In the genomic region with DNA sequence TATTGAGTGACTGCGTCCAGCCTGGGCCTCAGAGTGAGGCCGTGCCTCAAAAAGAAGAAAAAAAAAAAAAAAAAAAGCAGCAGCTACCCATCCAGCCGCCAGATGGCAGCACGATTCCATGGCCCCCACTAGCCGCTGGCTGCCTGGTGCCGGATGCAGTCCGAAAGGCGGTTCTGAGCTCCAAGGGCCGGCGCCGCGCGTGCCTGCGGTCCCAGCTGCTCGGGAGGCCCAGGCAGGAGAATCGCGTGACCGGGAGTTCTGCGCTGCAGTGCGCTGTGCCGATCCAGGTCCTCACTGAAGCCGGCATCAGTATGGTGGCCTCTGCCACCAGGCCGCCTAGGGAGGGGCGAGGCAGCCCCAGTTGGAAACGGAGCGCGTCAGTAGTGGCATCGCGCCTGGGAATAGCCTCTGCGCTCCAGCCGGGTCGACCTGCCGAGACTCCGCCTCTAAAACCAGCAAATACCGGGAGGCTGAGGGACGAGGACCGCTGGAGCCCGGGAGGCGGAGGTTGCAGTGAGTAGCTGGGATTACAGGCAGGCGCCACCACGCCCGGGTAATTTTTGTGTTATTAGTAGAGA, we compare ENCODE assay signal across 8 cellular contexts. TPM values are rescaled to one million over a fixed set of nuclear protein-coding genes. Genes with fewer than 3 reads are reported as not detected.
DNase-seq lines count a peak whose midpoint lies in the region; ATAC-seq and TF ChIP-seq lines count a peak whose summit lies in the region.

No MANE protein-coding gene starts in this region.

- no peak for TF ChIP-seq EP300 in esophagus muscularis mucosa (IDR thresholded peaks at IDR 0.05)

- no peaks in the 10 kb centered on the region for H3K9me3 ChIP-seq in OCI-LY3 (ENCODE audit: insufficient read depth, low read length)
- no peaks in the 10 kb centered on the region for H3K9me3 ChIP-seq in esophagus muscularis mucosa
- H3K9me3 ChIP-seq in muscle layer of colon (ENCODE audit: low read length) = no peaks in the 10 kb centered on the region

- peak; percentile 78 for DNase-seq in activated T-cell treated with anti-CD3 and anti-CD28 coated beads, Interleukin-2, amount 50 U/mL, for 1 hour
- no peak for DNase-seq in esophagus muscularis mucosa (ENCODE audit: extremely low spot score)
- peak; percentile 54 to 55 for DNase-seq in stimulated activated CD8-positive, alpha-beta memory T cell treated with anti-CD3 and anti-CD28 coated beads, Interleukin-7, amount 100 ng/mL, for 1 hour (ENCODE audit: low read depth in 2 of 2)

- H3K4me3 ChIP-seq in OCI-LY3 (ENCODE audit: low read length) (peak overlapping the region; percentile 77), esophagus muscularis mucosa (peak overlapping the region; percentile 42 to 55 (median 48)), muscle layer of colon (ENCODE audit: low read depth in 1 of 2, low read length in 2 of 2) (peak overlapping the region; percentile 16 to 46)

- H2AFZ ChIP-seq in OCI-LY3 (ENCODE audit: low read depth, low read length) = peak overlapping the region; percentile 85

- H3K9ac ChIP-seq in OCI-LY3 (ENCODE audit: low read length) (peak overlapping the region; percentile 42), muscle layer of colon (ENCODE audit: low read length) (no peak overlapping the region)

- WGBS in esophagus muscularis mucosa = 17% methylated on average over 12 of the region's 42 CpGs

- no peaks in the 10 kb centered on the region for H3K36me3 ChIP-seq in OCI-LY3 (replicated peaks; ENCODE audit: low read depth, low read length)
- no peaks in the 10 kb centered on the region for H3K36me3 ChIP-seq in esophagus muscularis mucosa
- H3K36me3 ChIP-seq in muscle layer of colon (ENCODE audit: insufficient read depth, low read length) = no peaks in the 10 kb centered on the region

- H3K4me1 ChIP-seq in OCI-LY3 (ENCODE audit: low read length) = no peaks in the 10 kb centered on the region
- peaks cover 0 to 19% (median 15%) of the 10 kb centered on the region in 4 donors for H3K4me1 ChIP-seq in esophagus muscularis mucosa
- H3K4me1 ChIP-seq in muscle layer of colon (ENCODE audit: insufficient read depth, low read length) = peaks cover 13% of the 10 kb centered on the region

- H3K27me3 ChIP-seq in OCI-LY3 (ENCODE audit: low read depth, low read length) = no peaks in the 10 kb centered on the region
- H3K27me3 ChIP-seq in esophagus muscularis mucosa = no peaks in the 10 kb centered on the region
- H3K27me3 ChIP-seq in muscle layer of colon (ENCODE audit: control insufficient read depth in 1 of 2, insufficient read depth in 2 of 2, low read length in 2 of 2) = no peaks in the 10 kb centered on the region

- TF ChIP-seq CTCF in C4-2B (conservative IDR thresholded peaks at IDR 0.05) (peak; percentile 97), OCI-LY3 (IDR thresholded peaks at IDR 0.05; ENCODE audit: low read depth, low read length) (peak; percentile 81), esophagus muscularis mucosa (IDR thresholded peaks at IDR 0.05) (peak; percentile 83 to 85 (median 84))

- ATAC-seq in HG02610 (IDR thresholded peaks at IDR 0.05; ENCODE audit: unreplicated experiment) = peak; percentile 45
- no peak for ATAC-seq in GM21528 (IDR thresholded peaks at IDR 0.05; ENCODE audit: low FRiP score, unreplicated experiment)

- no peaks in the 10 kb centered on the region for H4K20me1 ChIP-seq in OCI-LY3 (ENCODE audit: insufficient read depth, low read length)

- TF ChIP-seq POLR2A in esophagus muscularis mucosa (IDR thresholded peaks at IDR 0.05; ENCODE audit: low read depth) = no peak

- intact Hi-C loops in esophagus muscularis mucosa (cut with DNase I) = loop anchor here (2.0 to 10.0 kb wide), 3 partner anchors 39 to 287 kb away; no protein-coding TSS in a partner anchor

- H3K79me2 ChIP-seq in OCI-LY3 (ENCODE audit: low read length) = no peaks in the 10 kb centered on the region

- peak overlapping the region; percentile 83 for H3K4me2 ChIP-seq in OCI-LY3 (ENCODE audit: low read length)

- H3K27ac ChIP-seq in C4-2B (peak overlapping the region; percentile 45; the same call in 1 of the 2 replicates), OCI-LY3 (ENCODE audit: low read length) (no peak overlapping the region), esophagus muscularis mucosa (replicated peaks in 1 of 4) (peak overlapping the region; percentile 30 to 71 (median 68)), muscle layer of colon (ENCODE audit: low read depth, low read length) (no peak overlapping the region)

RNA-seq across cellular contexts. Expression of a gene that starts 19.3 kb away (rescaled TPM):
- 10 to 100 TPM; 14.5 to 31.6 (median 22.2) TPM for total RNA-seq in esophagus muscularis mucosa

RNA-seq across cellular contexts. Expression of a gene that starts 24.3 kb away (rescaled TPM):
- total RNA-seq in esophagus muscularis mucosa = 10 to 100 TPM in 3 of 4 donors, 1 to 10 TPM in 1; 9.6 to 20.0 (median 15.0) TPM

Comparison
In these comparisons a context has a peak if more than half of its experiments do, and no peak if none do; other contexts are left out.
1. H3K27ac ChIP-seq: peak in C4-2B (single experiment) and esophagus muscularis mucosa (4 of 4); none in OCI-LY3 (single experiment) and muscle layer of colon (single experiment).
2. Peak in every context shown above with its lines, with median percentiles within 50 percentile points of each other: CTCF ChIP-seq and H3K4me3 ChIP-seq.